Comparison of ENCODE assay signal across 15 cellular contexts in genomic region chr11:64786308-64786707, GRCh38. TPM values are rescaled to one million over a fixed set of nuclear protein-coding genes. Genes with fewer than 3 reads are reported as not detected.
"Had no signal": no experiment of that assay in that cellular context is flagged by ENCODE, and none has a peak within 500 bp of the region (broad histone marks: within the 10 kb centered on the region; RNA-seq: fewer than 3 reads in every experiment).

No MANE protein-coding gene starts in this region.

- H3K4me1 Mint-ChIP-seq: activated T-helper 17 cell treated with anti-CD3 and anti-CD28 coated beads, Interleukin-2, amount 50 U/mL, for 72 hours; mesothelial cell of epicardium; neural progenitor cell had no signal

- H3K36me3 Mint-ChIP-seq: mesothelial cell of epicardium, neural progenitor cell had no signal

- H3K4me3 Mint-ChIP-seq: activated B cell treated with CpG ODN at 0.5 μM for 24 hours; activated T-helper 17 cell treated with anti-CD3 and anti-CD28 coated beads, Interleukin-2, amount 50 U/mL, for 72 hours; mesothelial cell of epicardium; neural progenitor cell; stimulated activated naive CD8-positive, alpha-beta T cell treated with anti-CD3 and anti-CD28 coated beads, Interleukin-15, amount 100 ng/mL, for 72 hours had no signal

- H2AFZ ChIP-seq: neural progenitor cell, parathyroid adenoma had no signal

- DNase-seq: activated B cell treated with CpG ODN at 0.5 μM for 24 hours; activated naive CD4-positive, alpha-beta T cell treated with anti-CD3 and anti-CD28 coated beads, Interleukin-2, amount 50 U/mL, for 16 hours; activated T-cell treated with anti-CD3 and anti-CD28 coated beads for 4 hours; colonic mucosa; hippocampal formation; stimulated activated naive CD8-positive, alpha-beta T cell treated with anti-CD3 and anti-CD28 coated beads, Interleukin-15, amount 100 ng/mL, for 72 hours; T-helper 2 cell had no signal

- FAIRE-seq: endometrium had no signal

- H3K27ac ChIP-seq: cardiac muscle cell, colonic mucosa, esophagus muscularis mucosa, neural progenitor cell, parathyroid adenoma had no signal

- H3K4me2 ChIP-seq: neural progenitor cell had no signal

- H3K9ac ChIP-seq: neural progenitor cell, parathyroid adenoma had no signal

- H3K79me2 ChIP-seq: parathyroid adenoma had no signal

- H3K4me3 ChIP-seq: cardiac muscle cell, colonic mucosa, esophagus muscularis mucosa, neural progenitor cell had no signal

- H3K9me3 Mint-ChIP-seq: activated B cell treated with CpG ODN at 0.5 μM for 24 hours; activated T-helper 17 cell treated with anti-CD3 and anti-CD28 coated beads, Interleukin-2, amount 50 U/mL, for 72 hours; mesothelial cell of epicardium; neural progenitor cell; stimulated activated naive CD8-positive, alpha-beta T cell treated with anti-CD3 and anti-CD28 coated beads, Interleukin-15, amount 100 ng/mL, for 72 hours had no signal

- H3K4me1 ChIP-seq: colonic mucosa, neural progenitor cell, parathyroid adenoma had no signal

- ATAC-seq: activated T-helper 17 cell treated with anti-CD3 and anti-CD28 coated beads, Interleukin-2, amount 50 U/mL, for 72 hours; stimulated activated naive CD8-positive, alpha-beta T cell treated with anti-CD3 and anti-CD28 coated beads, Interleukin-15, amount 100 ng/mL, for 72 hours had no signal

- H3K27ac Mint-ChIP-seq: activated B cell treated with CpG ODN at 0.5 μM for 24 hours; activated T-helper 17 cell treated with anti-CD3 and anti-CD28 coated beads, Interleukin-2, amount 50 U/mL, for 72 hours; mesothelial cell of epicardium; neural progenitor cell had no signal

- H3K27me3 ChIP-seq: cardiac muscle cell, colonic mucosa, esophagus muscularis mucosa, neural progenitor cell had no signal

- H3K36me3 ChIP-seq: cardiac muscle cell, colonic mucosa, neural progenitor cell had no signal

- H3K9me3 ChIP-seq: colonic mucosa, esophagus muscularis mucosa had no signal

- H3K27me3 Mint-ChIP-seq: activated B cell treated with CpG ODN at 0.5 μM for 24 hours; activated T-helper 17 cell treated with anti-CD3 and anti-CD28 coated beads, Interleukin-2, amount 50 U/mL, for 72 hours; stimulated activated naive CD8-positive, alpha-beta T cell treated with anti-CD3 and anti-CD28 coated beads, Interleukin-15, amount 100 ng/mL, for 72 hours had no signal

RNA-seq across cellular contexts. Expression of gene PYGM, which starts 26.5 kb away (rescaled TPM):
- total RNA-seq: glomerular endothelial cell had no signal
